Comparison of ENCODE assay signal across 8 cellular contexts in the genomic region with DNA sequence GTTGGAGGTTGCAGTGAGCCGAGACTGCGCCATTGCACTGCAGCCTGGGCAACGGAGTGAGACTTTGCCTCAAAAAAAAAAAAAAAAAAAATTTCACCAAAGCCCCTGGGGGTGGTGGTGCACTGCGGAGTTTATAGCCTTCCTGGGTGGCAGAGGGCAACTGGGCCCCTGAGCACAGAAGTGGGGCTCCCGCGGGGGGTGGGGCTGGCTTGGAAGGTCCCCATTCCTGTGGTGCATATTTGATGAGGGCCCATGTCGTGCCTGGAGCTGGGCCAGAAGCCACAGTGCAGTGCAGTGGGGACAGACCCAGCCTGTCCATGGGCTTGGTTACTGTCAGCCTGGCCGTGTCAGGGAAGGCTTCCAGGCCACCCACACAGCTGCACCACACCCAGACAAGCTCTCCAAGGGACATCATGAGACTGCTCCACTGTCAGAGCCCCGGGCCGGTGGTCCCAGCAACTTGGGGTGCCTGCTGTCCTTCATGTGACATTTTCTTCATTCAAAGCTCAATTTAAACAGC.
DNase-seq lines count a peak whose midpoint lies in the region; ATAC-seq and TF ChIP-seq lines count a peak whose summit lies in the region.
"Not testable (repeated sequence)": the region's sequence is repeated elsewhere in the genome, so short reads cannot be mapped to it uniquely, and the experiment has no call there.

No MANE protein-coding gene starts in this region.

- not testable (repeated sequence) for BruUV-seq in HCT116 (replicated peaks; lab: Mats Ljungman, UMichigan)

- TF ChIP-seq RAD21 in HCT116 (IDR thresholded peaks at IDR 0.05; ENCODE audit: low read depth), result not testable (repeated sequence)

- intact Hi-C loops in HCT116 (cut with micrococcal nuclease); heart left ventricle (cut with DNase I); lower lobe of right lung (cut with DNase I); psoas muscle (cut with DNase I): not testable (repeated sequence)

- H3K36me3 ChIP-seq in HCT116 (ENCODE audit: control insufficient read depth in 1 of 2, insufficient read depth in 2 of 2, low read length in 2 of 2); heart left ventricle; lower lobe of right lung; psoas muscle (ENCODE audit: insufficient read depth in 1 of 2, low read depth in 1 of 2); upper lobe of left lung: not testable (repeated sequence)

- TF ChIP-seq CTCF in HCT116 (IDR thresholded peaks at IDR 0.05 in 2 of 3, conservative IDR thresholded peaks at IDR 0.05 in 1 of 3; ENCODE audit: borderline replicate concordance in 1 of 3, insufficient read depth in 1 of 3, low read depth in 2 of 3, low read length in 2 of 3); heart left ventricle (IDR thresholded peaks at IDR 0.05); lower lobe of right lung (IDR thresholded peaks at IDR 0.05); psoas muscle (IDR thresholded peaks at IDR 0.05); upper lobe of left lung (IDR thresholded peaks at IDR 0.05): not testable (repeated sequence)

- 48 to 66% (median 54%) methylated on average over 4 to 7 of the region's 10 CpGs for WGBS in heart left ventricle, 4 donors
- 53 to 59% (median 57%) methylated on average over 3 to 7 of the region's 10 CpGs for WGBS in psoas muscle, 3 donors
- WGBS in upper lobe of left lung, 2 donors, result 40 to 65% methylated on average over 6 of the region's 10 CpGs

- not testable (repeated sequence) for H3K9ac ChIP-seq in HCT116 (ENCODE audit: low read length)

- H3K4me1 ChIP-seq in HCT116 (ENCODE audit: control insufficient read depth in 1 of 2, insufficient read depth in 2 of 2, low read length in 2 of 2); heart left ventricle; lower lobe of right lung; psoas muscle; upper lobe of left lung: not testable (repeated sequence)

- not testable (repeated sequence) for H3K4me3 ChIP-seq in HCT116 (replicated peaks in 1 of 2; ENCODE audit: low read depth in 1 of 2, low read length in 2 of 2); heart left ventricle; lower lobe of right lung; psoas muscle; upper lobe of left lung

- CTCF ChIA-PET in HCT116 (lab: Charles Lee), result not testable (repeated sequence)

- H2AFZ ChIP-seq in HCT116 (ENCODE audit: low read depth, low read length, poor library complexity, severe bottlenecking), result not testable (repeated sequence)

- peak; percentile 22 for ATAC-seq in GM18861 (IDR thresholded peaks at IDR 0.05; ENCODE audit: unreplicated experiment)
- ATAC-seq in HCT116, result peak; percentile 38; the same call in 1 of the 2 replicates
- peak; percentile 27 for ATAC-seq in HG03196 (IDR thresholded peaks at IDR 0.05; ENCODE audit: unreplicated experiment)
- ATAC-seq in activated CD4-positive, CD25-positive, alpha-beta regulatory T cell treated with anti-CD3 and anti-CD28 coated beads, Interleukin-2, amount 50 U/mL, for 24 hours, result peak; percentile 12 to 28
- peak; percentile 26 to 48 (median 45) for ATAC-seq in heart left ventricle
- ATAC-seq in lower lobe of right lung, result peak; percentile 55 to 56
- ATAC-seq in psoas muscle, result peak in 3 of 4 donors; percentile 32 to 51 (median 47)
- ATAC-seq in upper lobe of left lung (ENCODE audit: low FRiP score in 2 of 2), result peak; percentile 47 to 62

- H3K27me3 ChIP-seq in HCT116 (ENCODE audit: insufficient read depth, low read length); heart left ventricle; lower lobe of right lung (ENCODE audit: low read depth); psoas muscle (ENCODE audit: insufficient read depth in 3 of 3, low read length in 2 of 3); upper lobe of left lung: not testable (repeated sequence)

- not testable (repeated sequence) for H3K4me2 ChIP-seq in HCT116 (ENCODE audit: low read length)

- RAD21 ChIA-PET in HCT116 (lab: Charles Lee; ENCODE audit: low non-redundant PET in 1 of 2, low total read pairs in 2 of 2, uncharacterized antibody in 2 of 2, unreplicated experiment in 2 of 2), result not testable (repeated sequence)

- not testable (repeated sequence) for H4K20me1 ChIP-seq in HCT116 (ENCODE audit: insufficient read depth)

- not testable (repeated sequence) for H3K9me3 ChIP-seq in HCT116 (ENCODE audit: control insufficient read depth in 1 of 2, insufficient read depth in 1 of 2, low read depth in 1 of 2, low read length in 2 of 2); heart left ventricle; lower lobe of right lung; psoas muscle; upper lobe of left lung

- not testable (repeated sequence) for H3K9me2 ChIP-seq in HCT116 (ENCODE audit: insufficient read depth)

- H3K27ac ChIP-seq in HCT116 (ENCODE audit: low read depth, low read length); heart left ventricle; lower lobe of right lung; psoas muscle; upper lobe of left lung: not testable (repeated sequence)

- not testable (repeated sequence) for TF ChIP-seq EP300 in upper lobe of left lung (IDR thresholded peaks at IDR 0.05)

- TF ChIP-seq POLR2A in HCT116 (IDR thresholded peaks at IDR 0.05; ENCODE audit: borderline replicate concordance, extremely low read depth, insufficient read depth, insufficient read length); heart left ventricle (IDR thresholded peaks at IDR 0.05); upper lobe of left lung (IDR thresholded peaks at IDR 0.05): not testable (repeated sequence)

- POLR2A ChIA-PET in HCT116 (lab: Charles Lee), result not testable (repeated sequence)

- not testable (repeated sequence) for H3K79me2 ChIP-seq in HCT116 (ENCODE audit: insufficient read depth, low read length)

- not testable (repeated sequence) for DNase-seq in HCT116 (ENCODE audit: low read depth, low spot score)
- DNase-seq in heart left ventricle (peak in 3 of 5 donors; percentile 17 to 57 (median 24)), lower lobe of right lung (peak; percentile 59), psoas muscle (peak in 1 of 2 donors; percentile 48), upper lobe of left lung (peak; percentile 12 to 82)
